ENCODE assay signal across 6 cellular contexts in the genomic region with DNA sequence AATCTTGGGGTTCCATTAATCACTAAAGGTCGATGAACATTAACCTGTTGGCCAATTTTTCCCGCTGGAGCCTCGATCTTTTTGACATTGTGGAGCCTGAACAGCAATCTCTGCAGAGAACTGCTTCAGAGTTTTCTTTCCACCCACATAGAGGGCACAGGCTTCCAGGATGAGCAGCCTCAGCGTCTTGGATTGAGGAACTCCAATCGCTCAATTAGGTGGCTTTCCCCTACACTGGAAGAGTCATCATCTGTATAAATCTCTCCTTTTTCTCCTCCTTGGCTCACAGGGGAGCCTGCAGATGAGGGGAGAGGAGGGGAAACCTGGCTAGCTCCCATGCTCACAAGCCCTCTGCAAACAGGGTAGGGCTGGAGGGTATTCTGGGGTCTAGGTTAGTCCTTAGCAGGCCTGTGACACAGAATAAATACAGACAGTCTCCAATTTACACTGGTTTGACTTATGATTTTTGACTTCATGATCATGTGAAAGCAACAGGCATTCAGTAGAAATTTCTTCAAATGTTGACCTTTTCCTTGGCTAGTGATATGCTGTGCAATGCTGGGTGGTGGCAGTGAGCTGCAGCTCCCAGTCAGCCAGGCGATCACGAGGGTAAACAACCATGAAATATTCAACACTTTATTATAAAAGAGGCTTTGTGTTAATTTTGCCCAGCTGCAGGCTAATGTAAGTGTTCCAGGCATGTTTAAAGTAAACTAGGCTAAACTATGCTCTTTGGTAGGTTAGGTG.
"Had no signal": no experiment of that assay in that cellular context is flagged by ENCODE, and none has a peak within 500 bp of the region (broad histone marks: within the 10 kb centered on the region; RNA-seq: fewer than 3 reads in every experiment).

No MANE protein-coding gene starts in this region.

- DNase-seq: activated CD4-positive, alpha-beta T cell treated with anti-CD3 and anti-CD28 coated beads, Interleukin-2, amount 50 U/mL, for 4 hours; activated T-cell treated with anti-CD3 and anti-CD28 coated beads, Interleukin-2, amount 50 U/mL, for 1 hour; naive B cell; sigmoid colon; stimulated activated CD4-positive, alpha-beta T cell treated with anti-CD3 and anti-CD28 coated beads, Interleukin-12 subunit alpha, Interleukin-12 subunit beta, amount 100 ng/mL, for 4 hours; stimulated activated naive CD4-positive, alpha-beta T cell had no signal
